Comparison of ENCODE assay signal across 14 cellular contexts in the genomic region with DNA sequence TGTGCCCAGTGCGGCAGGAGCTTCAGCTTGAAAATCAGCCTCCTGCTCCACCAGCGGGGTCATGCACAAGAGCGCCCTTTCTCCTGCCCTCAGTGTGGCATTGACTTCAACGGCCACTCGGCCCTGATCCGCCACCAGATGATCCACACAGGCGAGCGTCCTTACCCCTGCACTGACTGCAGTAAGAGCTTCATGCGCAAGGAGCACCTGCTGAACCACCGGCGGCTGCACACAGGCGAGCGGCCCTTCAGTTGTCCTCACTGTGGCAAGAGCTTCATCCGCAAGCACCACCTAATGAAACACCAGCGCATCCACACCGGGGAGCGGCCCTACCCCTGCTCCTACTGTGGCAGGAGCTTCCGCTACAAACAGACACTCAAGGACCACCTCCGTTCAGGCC. TPM values are rescaled to one million over a fixed set of nuclear protein-coding genes. Genes with fewer than 3 reads are reported as not detected.
DNase-seq lines count a peak whose midpoint lies in the region; ATAC-seq and TF ChIP-seq lines count a peak whose summit lies in the region.
"Had no signal": no experiment of that assay in that cellular context is flagged by ENCODE, and none has a peak within 500 bp of the region (broad histone marks: within the 10 kb centered on the region; RNA-seq: fewer than 3 reads in every experiment).

No MANE protein-coding gene starts in this region.

- H3K27ac ChIP-seq in RWPE1, result peak overlapping the region; percentile 36
- H3K27ac ChIP-seq: 22Rv1, A549, C4-2B, GM23248 had no signal

- no peak for TF ChIP-seq CTCF in RWPE1 (conservative IDR thresholded peaks at IDR 0.05; ENCODE audit: low read depth)

- H3K4me3 Mint-ChIP-seq in activated T-cell treated with anti-CD3 and anti-CD28 coated beads, Interleukin-2, amount 50 U/mL, for 24 hours, result no peak overlapping the region
- no peak overlapping the region for H3K4me3 Mint-ChIP-seq in stimulated activated effector memory CD8-positive, alpha-beta T cell treated with anti-CD3 and anti-CD28 coated beads, Interleukin-12 subunit alpha, Interleukin-12 subunit beta, amount 100 ng/mL, for 72 hours
- H3K4me3 Mint-ChIP-seq: CD4-positive, alpha-beta T cell had no signal

- CTCF ChIA-PET in RWPE1 (lab: Yijun Ruan, JAX), result interaction anchor here (0.6 kb wide), 2 partner anchors 9 to 14 kb away, joined by 4 to 5 read pairs; no protein-coding TSS in a partner anchor

- ATAC-seq in stimulated activated effector memory CD8-positive, alpha-beta T cell treated with anti-CD3 and anti-CD28 coated beads, Interleukin-12 subunit alpha, Interleukin-12 subunit beta, amount 100 ng/mL, for 72 hours, result no peak
- ATAC-seq: A549 had no signal

- H3K36me3 Mint-ChIP-seq in activated T-cell treated with anti-CD3 and anti-CD28 coated beads, Interleukin-2, amount 50 U/mL, for 24 hours (ENCODE audit: low read depth), result peaks cover 94% of the 10 kb centered on the region
- H3K36me3 Mint-ChIP-seq in stimulated activated effector memory CD8-positive, alpha-beta T cell treated with anti-CD3 and anti-CD28 coated beads, Interleukin-12 subunit alpha, Interleukin-12 subunit beta, amount 100 ng/mL, for 72 hours, result peaks cover 79% of the 10 kb centered on the region

- POLR2A ChIA-PET in RWPE1 (lab: Yijun Ruan, JAX; ENCODE audit: low non-redundant PET), result no interaction called here

- H3K27me3 Mint-ChIP-seq in activated T-cell treated with anti-CD3 and anti-CD28 coated beads, Interleukin-2, amount 50 U/mL, for 24 hours, result no peaks in the 10 kb centered on the region
- H3K27me3 Mint-ChIP-seq: CD4-positive, alpha-beta T cell had no signal

- H3K9me3 Mint-ChIP-seq in activated T-cell treated with anti-CD3 and anti-CD28 coated beads, Interleukin-2, amount 50 U/mL, for 24 hours, result no peaks in the 10 kb centered on the region
- no peaks in the 10 kb centered on the region for H3K9me3 Mint-ChIP-seq in stimulated activated effector memory CD8-positive, alpha-beta T cell treated with anti-CD3 and anti-CD28 coated beads, Interleukin-12 subunit alpha, Interleukin-12 subunit beta, amount 100 ng/mL, for 72 hours
- H3K9me3 Mint-ChIP-seq: CD4-positive, alpha-beta T cell had no signal

- peak overlapping the region; percentile 16 for H3K27ac Mint-ChIP-seq in activated T-cell treated with anti-CD3 and anti-CD28 coated beads, Interleukin-2, amount 50 U/mL, for 24 hours
- peak overlapping the region; percentile 40 for H3K27ac Mint-ChIP-seq in stimulated activated effector memory CD8-positive, alpha-beta T cell treated with anti-CD3 and anti-CD28 coated beads, Interleukin-12 subunit alpha, Interleukin-12 subunit beta, amount 100 ng/mL, for 72 hours
- H3K27ac Mint-ChIP-seq: CD4-positive, alpha-beta T cell had no signal

- DNase-seq in activated T-cell treated with anti-CD3 and anti-CD28 coated beads, Interleukin-2, amount 50 U/mL, for 24 hours, result no peak
- DNase-seq in activated T-cell treated with anti-CD3 and anti-CD28 coated beads, Interleukin-2, amount 50 U/mL, for 48 hours, result no peak
- no peak for DNase-seq in RWPE1 (ENCODE audit: low spot score)
- DNase-seq in mesenteric fat pad (ENCODE audit: low spot score), result peak; percentile 57
- no peak for DNase-seq in stimulated activated effector memory CD8-positive, alpha-beta T cell treated with anti-CD3 and anti-CD28 coated beads, Interleukin-12 subunit alpha, Interleukin-12 subunit beta, amount 100 ng/mL, for 72 hours (ENCODE audit: low spot score in 2 of 2)
- DNase-seq in activated naive CD4-positive, alpha-beta T cell treated with anti-CD3 and anti-CD28 coated beads, Interleukin-2, amount 50 U/mL, for 16 hours, result no peak
- DNase-seq in NOMO-1 (lab: John Stamatoyannopoulos, UW; ENCODE audit: unreplicated experiment in 2 of 2), result no peak
- DNase-seq: AML-193; Caco-2; CD4-positive, alpha-beta T cell; GM23248 had no signal

- no peaks in the 10 kb centered on the region for H3K4me1 Mint-ChIP-seq in activated T-cell treated with anti-CD3 and anti-CD28 coated beads, Interleukin-2, amount 50 U/mL, for 24 hours (ENCODE audit: low read depth)
- no peaks in the 10 kb centered on the region for H3K4me1 Mint-ChIP-seq in stimulated activated effector memory CD8-positive, alpha-beta T cell treated with anti-CD3 and anti-CD28 coated beads, Interleukin-12 subunit alpha, Interleukin-12 subunit beta, amount 100 ng/mL, for 72 hours

RNA-seq across cellular contexts. Expression of a gene that starts 16.1 kb away (rescaled TPM):
- total RNA-seq in mesenteric fat pad, result 19.1 TPM

RNA-seq across cellular contexts. Expression of a gene that starts 32.0 kb away (rescaled TPM):
- total RNA-seq in mesenteric fat pad, result 11.6 TPM

RNA-seq across cellular contexts. Expression of a gene that starts 53.1 kb away (rescaled TPM):
- 0.64 TPM for total RNA-seq in mesenteric fat pad
